In genomic region chr5:151252762-151253603, GRCh38 we compare ENCODE assay signal across 8 cellular contexts. TPM values are rescaled to one million over a fixed set of nuclear protein-coding genes. Genes with fewer than 3 reads are reported as not detected.
A peak's percentile ranks its signal among the peaks of the same experiment; 100 is the strongest.
DNase-seq lines count a peak whose midpoint lies in the region; ATAC-seq, FAIRE-seq and TF ChIP-seq lines count a peak whose summit lies in the region.

Gene GM2A (plus strand): TSS chr5:151253185. CDS start chr5:151253217, 32 bp downstream.

- DNase-seq in CD1c-positive myeloid dendritic cell (ENCODE audit: extremely low spot score) (peak; percentile 100), NCI-H82 treated with DMSO at 0.1 percent for 48 hours (lab: John Stamatoyannopoulos, UW; ENCODE audit: unreplicated experiment) (peak; percentile 95), dermis microvascular lymphatic vessel endothelial cell (ENCODE audit: low read depth in 2 of 2) (peak; percentile 97 to 100), HepG2 (ENCODE audit: low spot score) (peak; percentile 99)
- DNase-seq in activated CD4-positive, alpha-beta memory T cell treated with anti-CD3 and anti-CD28 coated beads for 36 hours, result peak; percentile 99
- peak; percentile 97 for DNase-seq in stimulated activated CD4-positive, alpha-beta T cell treated with anti-CD3 and anti-CD28 coated beads, Interleukin-4, amount 100 ng/mL, for 1 hour

- TF ChIP-seq EP300 in HepG2 (IDR thresholded peaks at IDR 0.05; ENCODE audit: low read depth in 2 of 2, low read length in 2 of 2) (no peak), HepG2 (CRISPR knock-in tag; IDR thresholded peaks at IDR 0.05; ENCODE audit: borderline replicate concordance) (no peak)

- BruUV-seq in HepG2 (replicated peaks; lab: Mats Ljungman, UMichigan), result TSS peak; percentile 78

- no peaks in the 10 kb centered on the region for H3K36me3 Mint-ChIP-seq in activated CD4-positive, alpha-beta memory T cell treated with anti-CD3 and anti-CD28 coated beads for 36 hours

- peak within 1 kb of the TSS; percentile 65 for H2AFZ ChIP-seq in HepG2 (ENCODE audit: low read length)

- peaks cover 33% of the 10 kb centered on the region for H3K79me2 ChIP-seq in HepG2 (ENCODE audit: insufficient read depth, low read length)

- H3K4me3 ChIP-seq in HepG2 (replicated peaks in 1 of 3; ENCODE audit: insufficient read depth in 1 of 3, low read depth in 2 of 3, low read length in 3 of 3), result peak within 1 kb of the TSS; percentile 83 to 87 (median 84)

- peak; percentile 95 for FAIRE-seq in HepG2 (lab: Jason Lieb, UNC)

- CTCF ChIA-PET in activated CD4-positive, alpha-beta memory T cell treated with anti-CD3 and anti-CD28 coated beads for 36 hours (lab: Charles Lee), result interaction anchor here (0.6 to 1.6 kb wide), 17 partner anchors 10 to 840 kb away, joined by 3 to 10 read pairs (median 3); partner anchors contain the start of gene CCDC69
- CTCF ChIA-PET in HepG2 (lab: Yijun Ruan, JAX; ENCODE audit: low intra/inter-chr PET ratio, low total read pairs), result no interaction called here

- WGBS in HepG2 (ENCODE audit: low lambda C conversion rate), result under 1% methylated on average over 25 of the region's 52 CpGs

- H3K9me3 ChIP-seq in HepG2 (ENCODE audit: low read length), result no peaks in the 10 kb centered on the region

- peak within 1 kb of the TSS; percentile 97 for H3K4me2 ChIP-seq in HepG2 (ENCODE audit: low read depth, low read length)

- in situ Hi-C loops in HepG2 (cut with HindIII; ENCODE audit: extremely low pct_ligation_motif_present, low pct_unique_long_range_greater_than_20kb), result no loop called here

- peak within 1 kb of the TSS; percentile 94 for H3K27ac Mint-ChIP-seq in activated CD4-positive, alpha-beta memory T cell treated with anti-CD3 and anti-CD28 coated beads for 36 hours

- peaks cover 45% of the 10 kb centered on the region for H3K4me1 Mint-ChIP-seq in activated CD4-positive, alpha-beta memory T cell treated with anti-CD3 and anti-CD28 coated beads for 36 hours (ENCODE audit: low read depth)

- peak within 1 kb of the TSS; percentile 72 for H3K9ac ChIP-seq in HepG2 (ENCODE audit: insufficient read depth, low read depth, low read length)

- ATAC-seq in GM19438 (IDR thresholded peaks at IDR 0.05; ENCODE audit: low read depth, unreplicated experiment) (peak; percentile 74), HG03575 (IDR thresholded peaks at IDR 0.05; ENCODE audit: extremely low read depth, insufficient number of reproducible peaks, low FRiP score, unreplicated experiment) (peak; percentile 55), HepG2 (peak; percentile 93)

- H3K4me1 ChIP-seq in HepG2 (ENCODE audit: insufficient read depth, low read length), result peaks cover 41% of the 10 kb centered on the region

- H3K27me3 Mint-ChIP-seq in activated CD4-positive, alpha-beta memory T cell treated with anti-CD3 and anti-CD28 coated beads for 36 hours, result no peaks in the 10 kb centered on the region

- TF ChIP-seq CTCF in HepG2 (CRISPR knock-in tag; IDR thresholded peaks at IDR 0.05), result no peak

- intact Hi-C loops in activated CD4-positive, alpha-beta memory T cell treated with anti-CD3 and anti-CD28 coated beads for 36 hours (cut with micrococcal nuclease), result loop anchor here (1.0 to 10.0 kb wide), 8 partner anchors 10 to 896 kb away; partner anchors contain the start of genes G3BP1, TCOF1 and TNIP1
- intact Hi-C loops in HepG2 (cut with micrococcal nuclease; ENCODE audit: unreplicated experiment), result loop anchor here (1.0 to 5.0 kb wide), 3 partner anchors 29 to 519 kb away; partner anchors contain the start of genes ATOX1, CCDC69 and G3BP1

- POLR2A ChIA-PET in activated CD4-positive, alpha-beta memory T cell treated with anti-CD3 and anti-CD28 coated beads for 36 hours (lab: Charles Lee), result interaction anchor here (0.7 to 3.0 kb wide), 11 partner anchors 10 to 803 kb away, joined by 3 to 17 read pairs (median 3); partner anchors contain the start of genes CCDC69, G3BP1 and RBM22
- POLR2A ChIA-PET in HepG2 (lab: Yijun Ruan, JAX), result interaction anchor here (0.6 to 2.9 kb wide), 23 partner anchors 9 to 522 kb away, joined by 3 to 36 read pairs (median 4); partner anchors contain the start of genes ANXA6, CCDC69, DCTN4 and G3BP1

- H3K27ac ChIP-seq in HepG2 (ENCODE audit: extremely low read length, insufficient read depth, low read length), result peak within 1 kb of the TSS; percentile 84

- no peaks in the 10 kb centered on the region for H3K9me3 Mint-ChIP-seq in activated CD4-positive, alpha-beta memory T cell treated with anti-CD3 and anti-CD28 coated beads for 36 hours

- peak; percentile 90 to 98 for TF ChIP-seq POLR2A in HepG2 (IDR thresholded peaks at IDR 0.05; ENCODE audit: insufficient read depth in 1 of 2, low read depth in 2 of 2, low read length in 2 of 2)

- H3K36me3 ChIP-seq in HepG2 (replicated peaks in 1 of 2; ENCODE audit: control insufficient read depth in 1 of 2, insufficient read depth in 2 of 2, low read length in 2 of 2), result no peaks in the 10 kb centered on the region

- no peaks in the 10 kb centered on the region; a peak in 1 of 5 replicates for H3K27me3 ChIP-seq in HepG2 (ENCODE audit: control insufficient read depth in 1 of 2, insufficient read depth in 2 of 2, low read length in 2 of 2)

- H3K4me3 Mint-ChIP-seq in activated CD4-positive, alpha-beta memory T cell treated with anti-CD3 and anti-CD28 coated beads for 36 hours, result peak within 1 kb of the TSS; percentile 84

- no peaks in the 10 kb centered on the region for H4K20me1 ChIP-seq in HepG2 (ENCODE audit: insufficient read depth, low read length)

- TF ChIP-seq RAD21 in HepG2 (CRISPR knock-in tag; IDR thresholded peaks at IDR 0.05), result no peak

TF ChIP-seq in HepG2, 621 proteins besides CTCF, POLR2A, EP300 and RAD21 (continues in another document):
- TF ChIP-seq SRY (CRISPR knock-in tag; IDR thresholded peaks at IDR 0.05) (no peak), CBX1 (IDR thresholded peaks at IDR 0.05; ENCODE audit: low read depth) (no peak), HNRNPH1 (optimal IDR thresholded peaks at IDR 0.05; ENCODE audit: low read depth, low read length) (no peak), RCOR2 (CRISPR knock-in tag; IDR thresholded peaks at IDR 0.05) (no peak), PHB2 (IDR thresholded peaks at IDR 0.05; ENCODE audit: partially characterized antibody) (no peak), ZMYM2 (CRISPR knock-in tag; IDR thresholded peaks at IDR 0.05) (no peak), CREB3 (CRISPR knock-in tag; IDR thresholded peaks at IDR 0.05) (no peak), ASH2L (IDR thresholded peaks at IDR 0.05; ENCODE audit: insufficient read length, low read depth, low read length) (no peak), ZBTB25 (CRISPR knock-in tag; IDR thresholded peaks at IDR 0.05) (no peak), FOXJ3 (CRISPR knock-in tag; IDR thresholded peaks at IDR 0.05; ENCODE audit: borderline replicate concordance) (no peak)

RNA-seq across cellular contexts. Expression of gene GM2A, which starts in this region (rescaled TPM):
- total RNA-seq in activated CD4-positive, alpha-beta memory T cell treated with anti-CD3 and anti-CD28 coated beads for 36 hours, result 10 to 100 TPM; 28.7 to 29.1 TPM
- total RNA-seq in dermis microvascular lymphatic vessel endothelial cell (9.2 and 14.7 TPM in 2 replicates), HepG2 (2016; rRNA removed; fragmentation: Illumina TruSeq; extraction: Trizol) (16.6 and 29.6 TPM in 2 replicates)
- 4.1 and 4.6 TPM in 2 replicates for total RNA-seq in HepG2 (2016; cell fraction: cytosol; rRNA removed; fragmentation: Illumina TruSeq; extraction: Trizol; ENCODE audit: low read depth)
- 17.1 and 30.7 TPM in 2 replicates for total RNA-seq in HepG2 (2016; cell fraction: insoluble cytoplasmic fraction; rRNA removed; fragmentation: Illumina TruSeq; extraction: Trizol)
- total RNA-seq in HepG2 (2016; cell fraction: membrane; rRNA removed; fragmentation: Illumina TruSeq; extraction: Trizol), result 11.9 and 12.6 TPM in 2 replicates
- 27.5 and 33.6 TPM in 2 replicates for total RNA-seq in HepG2 (2016; cell fraction: nucleus; rRNA removed; fragmentation: Illumina TruSeq; extraction: Trizol)
- 12.9 and 14.6 TPM in 2 replicates for polyA plus RNA-seq in HepG2 (2011; rRNA removed)
- 11.3 TPM in 2 replicates for polyA plus RNA-seq in HepG2 (2011; cell fraction: cytosol; rRNA removed)
- 3.9 and 5.2 TPM in 2 replicates for polyA plus RNA-seq in HepG2 (2011; cell fraction: nucleus; rRNA removed)
- 8.5 and 11.0 TPM in 2 replicates for polyA plus RNA-seq in HepG2 (2012)
- polyA plus RNA-seq in HepG2 (2016; cell fraction: cytosol; fragmentation: Illumina TruSeq; extraction: Trizol; ENCODE audit: low read depth), result 3.8 TPM in 2 replicates
- polyA plus RNA-seq in HepG2 (2016; cell fraction: insoluble cytoplasmic fraction; fragmentation: Illumina TruSeq; extraction: Trizol; ENCODE audit: low read depth), result 21.4 and 21.7 TPM in 2 replicates
- polyA plus RNA-seq in HepG2 (2016; cell fraction: membrane; fragmentation: Illumina TruSeq; extraction: Trizol; ENCODE audit: low read depth), result 9.6 and 10.8 TPM in 2 replicates
- 42.8 and 48.3 TPM in 2 replicates for polyA plus RNA-seq in HepG2 (2016; cell fraction: nucleus; fragmentation: Illumina TruSeq; extraction: Trizol; ENCODE audit: insufficient read depth, low read depth)
- 9.2 and 31.1 TPM in 2 replicates for polyA minus RNA-seq in HepG2 (2011; rRNA and poly(A)+ RNA removed; ENCODE audit: low replicate concordance)
- 12.1 and 12.7 TPM in 2 replicates for polyA minus RNA-seq in HepG2 (2011; cell fraction: cytosol; rRNA and poly(A)+ RNA removed)
- polyA minus RNA-seq in HepG2 (2011; cell fraction: nucleus; rRNA and poly(A)+ RNA removed), result 6.6 and 10.6 TPM in 2 replicates

Comparison
In these comparisons a context has a peak if more than half of its experiments do, and no peak if none do; other contexts are left out.
1. Peak in every context shown above with its lines: DNase-seq, ATAC-seq, H3K4me3 ChIP-seq and H3K27ac ChIP-seq.